In genomic region chr9:129111762-129112151, GRCh38 we compare ENCODE assay signal across 8 cellular contexts. TPM values are rescaled to one million over a fixed set of nuclear protein-coding genes. Genes with fewer than 3 reads are reported as not detected.
A peak's percentile ranks its signal among the peaks of the same experiment; 100 is the strongest.
DNase-seq lines count a peak whose midpoint lies in the region; ATAC-seq and TF ChIP-seq lines count a peak whose summit lies in the region.

No MANE protein-coding gene starts in this region.

- no peak for TF ChIP-seq POLR2A in sigmoid colon (IDR thresholded peaks at IDR 0.05)

- H3K9ac ChIP-seq in OCI-LY1 (ENCODE audit: low read length), result peak overlapping the region; percentile 92

- TF ChIP-seq CTCF in HEK293 (tag by site-specific recombination; IDR thresholded peaks at IDR 0.05), result peak; percentile 32; the same call in 1 of the 2 replicates
- no peak for TF ChIP-seq CTCF in OCI-LY1 (IDR thresholded peaks at IDR 0.05; ENCODE audit: low read length)
- no peak for TF ChIP-seq CTCF in ascending aorta (IDR thresholded peaks at IDR 0.05)
- TF ChIP-seq CTCF in hepatocyte (IDR thresholded peaks at IDR 0.05; ENCODE audit: poor library complexity), result no peak
- TF ChIP-seq CTCF in sigmoid colon (IDR thresholded peaks at IDR 0.05), result no peak

- peaks cover 4% of the 10 kb centered on the region; the same call in 1 of the 2 replicates for H3F3A ChIP-seq in OCI-LY1 (ENCODE audit: insufficient read depth, low read length)

- peaks cover 0 to 8% of the 10 kb centered on the region in 2 experiments; a peak in 2 of 3 replicates for H3K36me3 ChIP-seq in HEK293 (ENCODE audit: control insufficient read depth in 2 of 2, insufficient read depth in 1 of 2, low read length in 2 of 2)
- no peaks in the 10 kb centered on the region for H3K36me3 ChIP-seq in OCI-LY1 (ENCODE audit: insufficient read depth, low read length)
- peaks cover 4 to 12% of the 10 kb centered on the region in 2 donors for H3K36me3 ChIP-seq in ascending aorta
- no peaks in the 10 kb centered on the region for H3K36me3 ChIP-seq in hepatocyte (replicated peaks; ENCODE audit: insufficient read depth, low read depth)
- H3K36me3 ChIP-seq in sigmoid colon, result peaks cover 0 to 15% (median 8%) of the 10 kb centered on the region in 4 donors

- peak overlapping the region; percentile 87 for H3K27ac ChIP-seq in HEK293 (ENCODE audit: extremely low read depth, low read depth, low read length)
- H3K27ac ChIP-seq in OCI-LY1 (ENCODE audit: low read depth, low read length, poor library complexity, severe bottlenecking), result peak overlapping the region; percentile 89
- peak overlapping the region; percentile 88 to 91 for H3K27ac ChIP-seq in ascending aorta
- H3K27ac ChIP-seq in hepatocyte, result peak overlapping the region; percentile 99
- H3K27ac ChIP-seq in sigmoid colon, result peak overlapping the region; percentile 92 to 97 (median 94)

- H3K9me3 ChIP-seq in HEK293 (ENCODE audit: control insufficient read depth, insufficient read depth, low read depth, low read length) (no peaks in the 10 kb centered on the region), OCI-LY1 (ENCODE audit: low read length) (no peaks in the 10 kb centered on the region), ascending aorta (no peaks in the 10 kb centered on the region), hepatocyte (ENCODE audit: low read depth) (no peaks in the 10 kb centered on the region), sigmoid colon (no peaks in the 10 kb centered on the region)

- TF ChIP-seq EP300 in sigmoid colon (IDR thresholded peaks at IDR 0.05), result no peak

- H3K4me2 ChIP-seq in OCI-LY1 (ENCODE audit: low read length) (peak overlapping the region; percentile 100), hepatocyte (peak overlapping the region; percentile 99)

- H2AFZ ChIP-seq in OCI-LY1 (ENCODE audit: low read length), result 0 out of 2 replicates have a peak overlapping the region, but pooled peaks have one; percentile 6
- H2AFZ ChIP-seq in hepatocyte, result peak overlapping the region; percentile 97

- POLR2A ChIA-PET in HEK293 (lab: Yijun Ruan, JAX), result interaction anchor here (0.6 to 3.7 kb wide), 10 partner anchors 9 to 509 kb away, joined by 3 to 23 read pairs (median 3); partner anchors contain the start of genes C9orf50, DOLPP1 and SH3GLB2

- H3K4me3 ChIP-seq in HEK293 (ENCODE audit: low read depth, low read length), result peak overlapping the region; percentile 97
- peak overlapping the region; percentile 91 for H3K4me3 ChIP-seq in OCI-LY1 (ENCODE audit: low read depth, low read length, poor library complexity, severe bottlenecking)
- peak overlapping the region; percentile 78 to 83 for H3K4me3 ChIP-seq in ascending aorta
- H3K4me3 ChIP-seq in hepatocyte, result peak overlapping the region; percentile 92
- H3K4me3 ChIP-seq in sigmoid colon, result peak overlapping the region; percentile 73 to 95 (median 87)

- no peak for ATAC-seq in HG03460 (IDR thresholded peaks at IDR 0.05; ENCODE audit: unreplicated experiment)

- CTCF ChIA-PET in HEK293 (lab: Yijun Ruan, JAX), result interaction anchor here (0.7 to 2.2 kb wide), 5 partner anchors 14 to 528 kb away, joined by 3 to 12 read pairs (median 3); no protein-coding TSS in a partner anchor

- DNase-seq in CMK (ENCODE audit: low read depth) (peak; percentile 48), ascending aorta (ENCODE audit: low spot score in 2 of 2) (no peak), hepatocyte (ENCODE audit: low spot score) (peak; percentile 60), sigmoid colon (no peak), NCI-H128 (lab: John Stamatoyannopoulos, UW; ENCODE audit: unreplicated experiment) (no peak)

- H3K27me3 ChIP-seq in OCI-LY1 (ENCODE audit: insufficient read depth, low read length), result 0 out of 2 replicates have a peak, but pooled peaks cover 3% of the 10 kb centered on the region
- H3K27me3 ChIP-seq in ascending aorta, result no peaks in the 10 kb centered on the region
- no peaks in the 10 kb centered on the region for H3K27me3 ChIP-seq in hepatocyte
- no peaks in the 10 kb centered on the region for H3K27me3 ChIP-seq in sigmoid colon

- H3K79me2 ChIP-seq in OCI-LY1 (ENCODE audit: insufficient read depth, low read length) (peaks cover 29% of the 10 kb centered on the region), hepatocyte (peaks cover 55% of the 10 kb centered on the region)

- H3K4me1 ChIP-seq in HEK293 (ENCODE audit: control insufficient read depth, insufficient read depth, low read length) (peaks cover 4% of the 10 kb centered on the region; the same call in 1 of the 2 replicates), OCI-LY1 (ENCODE audit: insufficient read depth, low read length, severe bottlenecking) (peaks cover 37% of the 10 kb centered on the region), ascending aorta (peaks cover 7 to 22% of the 10 kb centered on the region in 2 donors), hepatocyte (ENCODE audit: insufficient read depth) (peaks cover 13% of the 10 kb centered on the region), sigmoid colon (peaks cover 0 to 41% (median 34%) of the 10 kb centered on the region in 4 donors)

- H4K20me1 ChIP-seq in OCI-LY1 (ENCODE audit: insufficient read depth, low read length), result no peaks in the 10 kb centered on the region
- peaks cover 7% of the 10 kb centered on the region for H4K20me1 ChIP-seq in hepatocyte (ENCODE audit: insufficient read depth, poor library complexity, severe bottlenecking)

- 2% methylated on average over 11 of the region's 20 CpGs for WGBS in hepatocyte (ENCODE audit: low lambda C conversion rate, missing lambda C conversion rate)
- 0 to 1% methylated on average over 20 of the region's 20 CpGs for WGBS in sigmoid colon, 2 donors

- H3K9me2 ChIP-seq in OCI-LY1 (ENCODE audit: low read depth, low read length), result no peaks in the 10 kb centered on the region
- no peaks in the 10 kb centered on the region for H3K9me2 ChIP-seq in hepatocyte (replicated peaks; ENCODE audit: insufficient read depth)

- intact Hi-C loops in ascending aorta (cut with DNase I), result loop anchor here (2.0 kb wide), 3 partner anchors 27 to 75 kb away; partner anchors contain the start of genes DOLPP1 and MIGA2
- intact Hi-C loops in sigmoid colon (cut with DNase I), result no loop called here

TF ChIP-seq in HEK293, 187 proteins besides CTCF, POLR2A, EP300 and RAD21 (continues in another document):
- TF ChIP-seq KLF9 (tag by site-specific recombination; IDR thresholded peaks at IDR 0.05; ENCODE audit: low read depth) (peak; percentile 56; the same call in 1 of the 2 replicates), SETDB1 (IDR thresholded peaks at IDR 0.05; ENCODE audit: insufficient read length, low read length) (no peak), ZSCAN30 (tag by site-specific recombination; IDR thresholded peaks at IDR 0.05) (no peak), HOXD13 (CRISPR knock-in tag; IDR thresholded peaks at IDR 0.05; ENCODE audit: borderline replicate concordance) (no peak), HOXA7 (CRISPR knock-in tag; IDR thresholded peaks at IDR 0.05; ENCODE audit: borderline replicate concordance) (no peak), ZBTB17 (tag by site-specific recombination; IDR thresholded peaks at IDR 0.05) (no peak), YY2 (tag by site-specific recombination; IDR thresholded peaks at IDR 0.05) (no peak), ZNF354C (tag by site-specific recombination; IDR thresholded peaks at IDR 0.05; ENCODE audit: borderline replicate concordance, low read depth) (no peak), ZBTB10 (tag by site-specific recombination; IDR thresholded peaks at IDR 0.05) (peak; percentile 89; the same call in 1 of the 2 replicates), KLF7 (tag by site-specific recombination; IDR thresholded peaks at IDR 0.05; ENCODE audit: borderline replicate concordance) (no peak)
- TF ChIP-seq, protein P1, sequence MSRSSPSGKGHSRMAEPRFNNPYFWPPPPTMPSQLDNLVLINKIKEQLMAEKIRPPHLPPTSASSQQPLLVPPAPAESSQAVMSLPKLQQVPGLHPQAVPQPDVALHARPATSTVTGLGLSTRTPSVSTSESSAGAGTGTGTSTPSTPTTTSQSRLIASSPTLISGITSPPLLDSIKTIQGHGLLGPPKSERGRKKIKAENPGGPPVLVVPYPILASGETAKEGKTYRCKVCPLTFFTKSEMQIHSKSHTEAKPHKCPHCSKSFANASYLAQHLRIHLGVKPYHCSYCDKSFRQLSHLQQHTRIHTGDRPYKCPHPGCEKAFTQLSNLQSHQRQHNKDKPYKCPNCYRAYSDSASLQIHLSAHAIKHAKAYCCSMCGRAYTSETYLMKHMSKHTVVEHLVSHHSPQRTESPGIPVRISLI (tag by site-specific recombination; IDR thresholded peaks at IDR 0.05), result no peak

RNA-seq across cellular contexts. Expression of gene PTPA, which starts 0.5 kb away (rescaled TPM):
- 61.6 TPM for total RNA-seq in ascending aorta
- 72.3 and 72.4 TPM in 2 replicates for total RNA-seq in hepatocyte
- 55.3 and 60.9 TPM in 2 replicates for polyA plus RNA-seq in hepatocyte
- 10 to 100 TPM; 50.2 to 79.5 (median 77.4) TPM for total RNA-seq in sigmoid colon
- 100 to 1,000 TPM in 1 of 3 donors, 10 to 100 TPM in 2; 67.3 to 141 (median 88.3) TPM for polyA plus RNA-seq in sigmoid colon

RNA-seq across cellular contexts. Expression of gene CRAT, which starts 1.2 kb away (rescaled TPM):
- total RNA-seq in ascending aorta (110 TPM), hepatocyte (39.3 and 40.4 TPM in 2 replicates), sigmoid colon (10 to 100 TPM; 49.6 to 58.8 (median 52.7) TPM)
- polyA plus RNA-seq in hepatocyte (59.4 and 64.6 TPM in 2 replicates), sigmoid colon (10 to 100 TPM; 49.8 to 66.8 (median 58.3) TPM)

RNA-seq across cellular contexts. Expression of gene DOLPP1, which starts 30.8 kb away (rescaled TPM):
- total RNA-seq in ascending aorta, result 41.7 TPM
- 16.2 and 23.8 TPM in 2 replicates for total RNA-seq in hepatocyte
- 17.2 and 20.6 TPM in 2 replicates for polyA plus RNA-seq in hepatocyte
- total RNA-seq in sigmoid colon, result 1 to 10 TPM; 2.3 to 4.3 (median 3.4) TPM
- polyA plus RNA-seq in sigmoid colon, result 10 to 100 TPM in 1 of 3 donors, 1 to 10 TPM in 2; 9.0 to 39.4 (median 9.7) TPM

Comparison
In these comparisons a context has a peak if more than half of its experiments do, and no peak if none do; other contexts are left out.
1. DNase-seq: peak in CMK (single experiment) and hepatocyte (single experiment); none in ascending aorta (0 of 2), sigmoid colon (single experiment) and NCI-H128 (single experiment).
2. Peak in every context shown above with its lines, with median percentiles within 50 percentile points of each other: H3K27ac ChIP-seq and H3K4me3 ChIP-seq.